ENCODE assay signal across 1 cellular context in the genomic region with DNA sequence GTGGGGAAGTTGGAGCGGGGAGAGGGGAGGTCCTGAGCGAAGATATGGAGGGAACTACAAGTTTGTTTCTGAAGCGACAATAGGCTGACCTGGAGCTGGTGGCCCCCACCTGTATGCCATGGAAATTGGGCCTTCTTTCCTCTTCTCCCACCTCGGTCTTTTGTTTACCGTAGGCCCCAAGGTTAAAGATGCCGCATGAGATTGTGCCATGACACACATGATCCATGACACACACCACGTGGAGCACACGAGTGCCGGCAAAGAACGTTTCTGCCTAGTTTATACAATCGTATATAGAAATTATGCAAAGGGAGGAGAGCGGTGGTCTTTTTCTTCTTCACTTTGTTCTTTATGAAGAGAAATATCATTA.
A peak's percentile ranks its signal among the peaks of the same experiment; 100 is the strongest.
TF ChIP-seq lines count a peak whose summit lies in the region.

No MANE protein-coding gene starts in this region.

TF ChIP-seq in IMR-90, 13 proteins besides CTCF, POLR2A, EP300 and RAD21:
- TF ChIP-seq RFX5 (IDR thresholded peaks at IDR 0.05; ENCODE audit: low read depth, low read length) (no peak), BHLHE40 (IDR thresholded peaks at IDR 0.05; ENCODE audit: low read depth, low read length) (0 out of 2 replicates have a peak, but pooled peaks have one; percentile 25), ELK1 (IDR thresholded peaks at IDR 0.05; ENCODE audit: borderline replicate concordance, low read depth, low read length) (no peak), MXI1 (IDR thresholded peaks at IDR 0.05; ENCODE audit: borderline replicate concordance, low read depth, low read length) (peak; percentile 94)
- TF ChIP-seq, protein P1, sequence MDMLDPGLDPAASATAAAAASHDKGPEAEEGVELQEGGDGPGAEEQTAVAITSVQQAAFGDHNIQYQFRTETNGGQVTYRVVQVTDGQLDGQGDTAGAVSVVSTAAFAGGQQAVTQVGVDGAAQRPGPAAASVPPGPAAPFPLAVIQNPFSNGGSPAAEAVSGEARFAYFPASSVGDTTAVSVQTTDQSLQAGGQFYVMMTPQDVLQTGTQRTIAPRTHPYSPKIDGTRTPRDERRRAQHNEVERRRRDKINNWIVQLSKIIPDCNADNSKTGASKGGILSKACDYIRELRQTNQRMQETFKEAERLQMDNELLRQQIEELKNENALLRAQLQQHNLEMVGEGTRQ (IDR thresholded peaks at IDR 0.05; ENCODE audit: low read depth, low read length): peak; percentile 83
